13 cellular contexts compared by ENCODE assay signal in the genomic region with DNA sequence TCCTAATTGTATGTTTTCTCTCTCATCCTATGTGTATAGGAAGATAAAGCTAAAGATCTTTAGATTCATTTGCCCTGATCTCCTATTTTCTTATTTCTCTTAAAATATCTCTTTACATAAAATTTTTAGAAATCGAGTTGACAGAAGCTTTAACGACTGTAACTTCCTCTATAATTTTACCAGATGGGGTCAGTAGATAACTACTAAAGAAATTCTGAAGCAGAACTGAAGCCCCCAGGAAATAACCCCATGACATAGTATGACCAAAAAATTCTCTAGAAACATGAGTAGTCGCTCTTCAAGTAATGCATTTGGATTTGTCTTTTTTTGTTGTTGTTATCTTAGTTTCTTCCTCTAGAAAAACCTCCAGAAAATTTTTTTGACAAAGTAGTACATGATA.
DNase-seq lines count a peak whose midpoint lies in the region; ATAC-seq, FAIRE-seq and TF ChIP-seq lines count a peak whose summit lies in the region.
"Had no signal": no experiment of that assay in that cellular context is flagged by ENCODE, and none has a peak within 500 bp of the region (broad histone marks: within the 10 kb centered on the region; RNA-seq: fewer than 3 reads in every experiment).

No MANE protein-coding gene starts in this region.

- TF ChIP-seq EP300 in esophagus muscularis mucosa (IDR thresholded peaks at IDR 0.05) = no peak

- H3K4me3 ChIP-seq in AG09309 (ENCODE audit: control insufficient read depth, low read depth, low read length) = no peak overlapping the region
- H3K4me3 ChIP-seq in DND-41 (ENCODE audit: low read depth in 1 of 2, low read length in 2 of 2) = no peak overlapping the region
- no peak overlapping the region for H3K4me3 ChIP-seq in OCI-LY3 (ENCODE audit: low read length)
- no peak overlapping the region for H3K4me3 ChIP-seq in esophagus muscularis mucosa
- no peak overlapping the region for H3K4me3 ChIP-seq in small intestine (ENCODE audit: low read depth in 1 of 2, low read length in 2 of 2)
- H3K4me3 ChIP-seq: uterus had no signal

- H3K27me3 ChIP-seq in DND-41 (ENCODE audit: insufficient read depth, low read length, poor library complexity) = no peaks in the 10 kb centered on the region
- H3K27me3 ChIP-seq in OCI-LY3 (ENCODE audit: low read depth, low read length) = no peaks in the 10 kb centered on the region
- H3K27me3 ChIP-seq in esophagus muscularis mucosa = no peaks in the 10 kb centered on the region
- H3K27me3 ChIP-seq in small intestine (ENCODE audit: control insufficient read depth in 2 of 2, insufficient read depth in 2 of 2, low read length in 2 of 2) = no peaks in the 10 kb centered on the region
- H3K27me3 ChIP-seq: uterus had no signal

- H3K36me3 ChIP-seq in DND-41 (ENCODE audit: insufficient read depth, low read length) = no peaks in the 10 kb centered on the region
- H3K36me3 ChIP-seq in OCI-LY3 (replicated peaks; ENCODE audit: low read depth, low read length) = no peaks in the 10 kb centered on the region
- H3K36me3 ChIP-seq in esophagus muscularis mucosa = no peaks in the 10 kb centered on the region
- no peaks in the 10 kb centered on the region for H3K36me3 ChIP-seq in small intestine (ENCODE audit: control insufficient read depth in 2 of 2, insufficient read depth in 2 of 2, low read length in 2 of 2)
- H3K36me3 ChIP-seq: uterus had no signal

- intact Hi-C loops in esophagus muscularis mucosa (cut with DNase I) = no loop called here

- H3K27ac ChIP-seq in DND-41 (ENCODE audit: low read length) (no peak overlapping the region), OCI-LY3 (ENCODE audit: low read length) (no peak overlapping the region), esophagus muscularis mucosa (replicated peaks in 1 of 4) (no peak overlapping the region), small intestine (ENCODE audit: low read depth in 1 of 2, low read length in 1 of 2) (no peak overlapping the region)
- H3K27ac ChIP-seq: uterus had no signal

- H3K4me1 ChIP-seq in DND-41 (ENCODE audit: insufficient read depth, low read length) = peaks cover 20% of the 10 kb centered on the region
- peaks cover 21% of the 10 kb centered on the region for H3K4me1 ChIP-seq in OCI-LY3 (ENCODE audit: low read length)
- H3K4me1 ChIP-seq in esophagus muscularis mucosa = peaks cover 6 to 28% (median 23%) of the 10 kb centered on the region in 4 donors
- H3K4me1 ChIP-seq in small intestine (ENCODE audit: control insufficient read depth in 2 of 2, insufficient read depth in 1 of 2, low read depth in 1 of 2, low read length in 1 of 2) = no peaks in the 10 kb centered on the region
- H3K4me1 ChIP-seq: uterus had no signal

- WGBS in esophagus muscularis mucosa = 57% methylated on average over 3 of the region's 3 CpGs
- WGBS in small intestine, 3 donors = 57 to 70% (median 69%) methylated on average over 3 of the region's 3 CpGs

- no peaks in the 10 kb centered on the region for H3K79me2 ChIP-seq in DND-41 (ENCODE audit: insufficient read depth, low read length)
- H3K79me2 ChIP-seq in OCI-LY3 (ENCODE audit: low read length) = no peaks in the 10 kb centered on the region

- no peak for FAIRE-seq in small intestine (lab: Jason Lieb, UNC)

- TF ChIP-seq POLR2A in esophagus muscularis mucosa (IDR thresholded peaks at IDR 0.05; ENCODE audit: low read depth) = no peak

- no peak overlapping the region for H3K4me2 ChIP-seq in DND-41 (ENCODE audit: insufficient read depth, low read length)
- no peak overlapping the region for H3K4me2 ChIP-seq in OCI-LY3 (ENCODE audit: low read length)

- DNase-seq in AG09309 (ENCODE audit: low read depth) = no peak
- no peak for DNase-seq in DND-41
- DNase-seq in esophagus muscularis mucosa (ENCODE audit: extremely low spot score) = no peak
- no peak for DNase-seq in small intestine
- no peak for DNase-seq in 8988T
- no peak for DNase-seq in hypothalamus (lab: John Stamatoyannopoulos, UW)
- DNase-seq: activated CD4-positive, alpha-beta T cell treated with anti-CD3 and anti-CD28 coated beads, Interleukin-2, amount 10 ng/mL, durations not matched to agents 7 days and 5 days; activated T-cell treated with anti-CD3 and anti-CD28 coated beads, Interleukin-2, amount 50 U/mL, for 24 hours; NCI-H1930; NCI-H526; uterus had no signal

- H3K9ac ChIP-seq in DND-41 (ENCODE audit: low read depth, low read length) (no peak overlapping the region), OCI-LY3 (ENCODE audit: low read length) (no peak overlapping the region)

- H4K20me1 ChIP-seq in DND-41 (ENCODE audit: insufficient read depth, low read length) (no peaks in the 10 kb centered on the region), OCI-LY3 (ENCODE audit: insufficient read depth, low read length) (no peaks in the 10 kb centered on the region)

- H3K9me3 ChIP-seq in DND-41 (ENCODE audit: insufficient read depth, low read length, severe bottlenecking) (no peaks in the 10 kb centered on the region), OCI-LY3 (ENCODE audit: insufficient read depth, low read length) (no peaks in the 10 kb centered on the region), esophagus muscularis mucosa (no peaks in the 10 kb centered on the region), small intestine (ENCODE audit: control insufficient read depth, low read depth) (no peaks in the 10 kb centered on the region)
- H3K9me3 ChIP-seq: uterus had no signal

- no peak overlapping the region for H2AFZ ChIP-seq in DND-41 (ENCODE audit: low read depth, low read length)
- H2AFZ ChIP-seq in OCI-LY3 (ENCODE audit: low read depth, low read length) = no peak overlapping the region

- TF ChIP-seq CTCF in AG09309 (IDR thresholded peaks at IDR 0.05; ENCODE audit: control insufficient read depth, insufficient read depth, low read depth, low read length, missing control alignments) = peak; percentile 18
- peak; percentile 15 for TF ChIP-seq CTCF in DND-41 (IDR thresholded peaks at IDR 0.05; ENCODE audit: borderline replicate concordance, extremely low read depth, low read length, poor library complexity, severe bottlenecking)
- peak; percentile 63 for TF ChIP-seq CTCF in OCI-LY3 (IDR thresholded peaks at IDR 0.05; ENCODE audit: low read depth, low read length)
- TF ChIP-seq CTCF in esophagus muscularis mucosa (IDR thresholded peaks at IDR 0.05) = peak in 2 of 3 experiments; percentile 6 to 7

- ATAC-seq in DND-41 (ENCODE audit: insufficient read depth, low read depth) = no peak
- no peak for ATAC-seq in GM19035 (IDR thresholded peaks at IDR 0.05; ENCODE audit: unreplicated experiment)

Comparison
In these comparisons a context has a peak if more than half of its experiments do, and no peak if none do; other contexts are left out.
1. CTCF ChIP-seq: peak in every context shown above with its lines; median percentile 63 in OCI-LY3; 18 in AG09309; 15 in DND-41; 6 in esophagus muscularis mucosa.